Comparison of ENCODE assay signal across 34 cellular contexts in genomic region chr1:247561711-247562110, GRCh38. TPM values are rescaled to one million over a fixed set of nuclear protein-coding genes. Genes with fewer than 3 reads are reported as not detected.
"Had no signal": no experiment of that assay in that cellular context is flagged by ENCODE, and none has a peak within 500 bp of the region (broad histone marks: within the 10 kb centered on the region; RNA-seq: fewer than 3 reads in every experiment).

No MANE protein-coding gene starts in this region.

- H3K27me3 ChIP-seq: esophagus squamous epithelium, ovary, sigmoid colon, stomach, thyroid gland had no signal

- H3K4me3 Mint-ChIP-seq: effector memory CD8-positive, alpha-beta T cell; memory B cell; mesothelial cell of epicardium; naive B cell; nephron progenitor cell; stimulated activated effector memory CD8-positive, alpha-beta T cell treated with anti-CD3 and anti-CD28 coated beads, Interleukin-12 subunit alpha, Interleukin-12 subunit beta, amount 100 ng/mL, for 72 hours; type B pancreatic cell had no signal

- H3K27me3 Mint-ChIP-seq: memory B cell, naive B cell, type B pancreatic cell had no signal

- H3K4me3 ChIP-seq: esophagus squamous epithelium, lung, mucosa of descending colon, ovary, psoas muscle, sigmoid colon, stomach, thyroid gland had no signal

- H3K27ac Mint-ChIP-seq: effector memory CD8-positive, alpha-beta T cell; memory B cell; mesothelial cell of epicardium; naive B cell; nephron progenitor cell; stimulated activated effector memory CD8-positive, alpha-beta T cell treated with anti-CD3 and anti-CD28 coated beads, Interleukin-12 subunit alpha, Interleukin-12 subunit beta, amount 100 ng/mL, for 72 hours; type B pancreatic cell had no signal

- H3K4me1 ChIP-seq: esophagus squamous epithelium, psoas muscle, sigmoid colon, stomach, thyroid gland had no signal

- H3K36me3 ChIP-seq: esophagus squamous epithelium, ovary, sigmoid colon, stomach, thyroid gland had no signal

- H3K4me1 Mint-ChIP-seq: memory B cell; mesothelial cell of epicardium; naive B cell; stimulated activated effector memory CD8-positive, alpha-beta T cell treated with anti-CD3 and anti-CD28 coated beads, Interleukin-12 subunit alpha, Interleukin-12 subunit beta, amount 100 ng/mL, for 72 hours had no signal

- H3K9me3 ChIP-seq: esophagus squamous epithelium, mucosa of descending colon, ovary, psoas muscle, sigmoid colon, stomach, thyroid gland had no signal

- ATAC-seq: effector memory CD8-positive, alpha-beta T cell; left lobe of liver; mucosa of descending colon; psoas muscle; right cardiac atrium; stimulated activated effector memory CD8-positive, alpha-beta T cell treated with anti-CD3 and anti-CD28 coated beads, Interleukin-12 subunit alpha, Interleukin-12 subunit beta, amount 100 ng/mL, for 72 hours had no signal

- H3K36me3 Mint-ChIP-seq: memory B cell; mesothelial cell of epicardium; naive B cell; stimulated activated effector memory CD8-positive, alpha-beta T cell treated with anti-CD3 and anti-CD28 coated beads, Interleukin-12 subunit alpha, Interleukin-12 subunit beta, amount 100 ng/mL, for 72 hours; type B pancreatic cell had no signal

- H3K27ac ChIP-seq: esophagus squamous epithelium, ovary, psoas muscle, sigmoid colon, stomach, thyroid gland had no signal

- DNase-seq: cortex of kidney; effector memory CD8-positive, alpha-beta T cell; erythroblast; esophagus squamous epithelium; foreskin melanocyte; hypothalamus; kidney; mucosa of descending colon; naive B cell; nephron progenitor cell; occipital lobe; ovary; posterior cingulate gyrus; psoas muscle; right cardiac atrium; sigmoid colon; stimulated activated CD4-positive, alpha-beta T cell treated with anti-CD3 and anti-CD28 coated beads, Interleukin-2, amount 100 ng/mL, for 24 hours; stimulated activated CD4-positive, alpha-beta T cell treated with anti-CD3 and anti-CD28 coated beads, Interleukin-4, amount 100 ng/mL, for 24 hours; stimulated activated naive CD4-positive, alpha-beta T cell treated with Interleukin-2 at 50 U/mL for 16 hours; stomach; thyroid gland had no signal

- H3K9me3 Mint-ChIP-seq: effector memory CD8-positive, alpha-beta T cell; memory B cell; mesothelial cell of epicardium; naive B cell; nephron progenitor cell; stimulated activated effector memory CD8-positive, alpha-beta T cell treated with anti-CD3 and anti-CD28 coated beads, Interleukin-12 subunit alpha, Interleukin-12 subunit beta, amount 100 ng/mL, for 72 hours; type B pancreatic cell had no signal

RNA-seq across cellular contexts. Expression of gene GCSAML, which starts 12.8 kb away (rescaled TPM):
- total RNA-seq: dermis microvascular lymphatic vessel endothelial cell, left lobe of liver, mesothelial cell of epicardium, renal cortical epithelial cell had no signal

RNA-seq across cellular contexts. Expression of gene OR2C3, which starts 25.5 kb away (rescaled TPM):
- total RNA-seq: dermis microvascular lymphatic vessel endothelial cell, esophagus squamous epithelium, left lobe of liver, mesothelial cell of epicardium, mucosa of descending colon, occipital lobe, psoas muscle, sigmoid colon, stomach, temporal lobe, thyroid gland had no signal

RNA-seq across cellular contexts. Expression of gene OR2G2, which starts 26.4 kb away (rescaled TPM):
- total RNA-seq: dermis microvascular lymphatic vessel endothelial cell, esophagus squamous epithelium, kidney, left lobe of liver, liver, lung, mesothelial cell of epicardium, mucosa of descending colon, occipital lobe, ovary, psoas muscle, renal cortical epithelial cell, right cardiac atrium, sigmoid colon, skeletal muscle tissue, stomach, subcutaneous adipose tissue, temporal lobe, thyroid gland, urinary bladder had no signal

RNA-seq across cellular contexts. Expression of gene OR2G3, which starts 43.7 kb away (rescaled TPM):
- total RNA-seq: dermis microvascular lymphatic vessel endothelial cell, esophagus squamous epithelium, kidney, left lobe of liver, liver, lung, mesothelial cell of epicardium, mucosa of descending colon, occipital lobe, ovary, psoas muscle, renal cortical epithelial cell, right cardiac atrium, sigmoid colon, skeletal muscle tissue, stomach, subcutaneous adipose tissue, temporal lobe, thyroid gland, urinary bladder had no signal
